Comparison of ENCODE assay signal across 8 cellular contexts in the genomic region with DNA sequence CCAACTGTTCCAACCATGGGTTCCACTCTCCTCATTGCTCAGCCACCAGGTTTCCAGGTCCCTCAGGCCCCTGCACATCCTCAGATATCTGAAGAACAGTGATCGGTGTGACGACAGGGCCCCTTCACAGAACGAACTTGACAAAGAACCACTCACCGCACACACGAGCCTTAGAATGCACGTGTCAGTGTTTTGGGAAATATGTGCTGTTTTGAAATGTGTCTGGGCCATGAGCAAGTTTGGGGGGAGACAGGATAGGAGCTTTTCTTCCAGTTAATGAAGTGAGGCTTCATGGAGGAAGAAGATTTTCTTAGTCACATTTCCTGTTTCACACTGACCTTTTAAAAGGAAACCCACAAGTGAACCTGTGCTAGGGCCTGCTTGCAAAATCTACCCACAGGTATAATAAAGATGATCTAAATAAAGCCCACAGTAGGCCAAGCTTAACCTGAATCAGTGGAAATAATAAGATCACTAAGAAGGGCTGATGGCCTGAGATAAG. TPM values are rescaled to one million over a fixed set of nuclear protein-coding genes. Genes with fewer than 3 reads are reported as not detected.
DNase-seq lines count a peak whose midpoint lies in the region; ATAC-seq and TF ChIP-seq lines count a peak whose summit lies in the region.

No MANE protein-coding gene starts in this region.

- CTCF ChIA-PET in PC-9 (lab: Charles Lee) = no interaction called here

- no TSS peak for BruUV-seq in PC-9 (replicated peaks; lab: Mats Ljungman, UMichigan)

- H3K27me3 Mint-ChIP-seq in activated T-helper 1 cell treated with anti-CD3 and anti-CD28 coated beads, Interleukin-12 subunit alpha, Interleukin-12 subunit beta, Interleukin-2, Interleukin-4 antibody, amounts not matched to agents 30 ng/mL and 10 ng/mL and 1 ng/mL, durations not matched to agents 14 hours and 24 hours and 36 hours (ENCODE audit: insufficient read depth) = no peaks in the 10 kb centered on the region

- H3K4me1 ChIP-seq in PC-9 (replicated peaks; ENCODE audit: insufficient read depth) = peaks cover 6% of the 10 kb centered on the region

- H3K4me2 ChIP-seq in PC-9 = no peak overlapping the region

- no peaks in the 10 kb centered on the region for H4K20me1 ChIP-seq in PC-9 (ENCODE audit: insufficient read depth)

- H3K9me2 ChIP-seq in PC-9 (ENCODE audit: insufficient read depth) = peaks cover 4% of the 10 kb centered on the region; the same call in 1 of the 2 replicates

- H3F3A ChIP-seq in PC-9 (ENCODE audit: insufficient read depth, low read depth) = no peaks in the 10 kb centered on the region

- intact Hi-C loops in activated T-helper 1 cell treated with anti-CD3 and anti-CD28 coated beads, Interleukin-12 subunit alpha, Interleukin-12 subunit beta, Interleukin-2, Interleukin-4 antibody, amounts not matched to agents 30 ng/mL and 10 ng/mL and 1 ng/mL, durations not matched to agents 14 hours and 24 hours and 36 hours (cut with micrococcal nuclease) = loop anchor here (1.0 to 5.0 kb wide), 2 partner anchors 55 to 252 kb away; no protein-coding TSS in a partner anchor
- intact Hi-C loops in PC-9 (cut with micrococcal nuclease; ENCODE audit: unreplicated experiment) = no loop called here

- H3K36me3 ChIP-seq in KOPT-K1 (ENCODE audit: insufficient read depth, low read length) (no peaks in the 10 kb centered on the region), PC-9 (ENCODE audit: low read depth) (no peaks in the 10 kb centered on the region)

- peak overlapping the region; percentile 16 for H3K4me3 Mint-ChIP-seq in activated T-helper 1 cell treated with anti-CD3 and anti-CD28 coated beads, Interleukin-12 subunit alpha, Interleukin-12 subunit beta, Interleukin-2, Interleukin-4 antibody, amounts not matched to agents 30 ng/mL and 10 ng/mL and 1 ng/mL, durations not matched to agents 14 hours and 24 hours and 36 hours

- peak overlapping the region; percentile 77 for H3K27ac Mint-ChIP-seq in activated T-helper 1 cell treated with anti-CD3 and anti-CD28 coated beads, Interleukin-12 subunit alpha, Interleukin-12 subunit beta, Interleukin-2, Interleukin-4 antibody, amounts not matched to agents 30 ng/mL and 10 ng/mL and 1 ng/mL, durations not matched to agents 14 hours and 24 hours and 36 hours

- TF ChIP-seq CTCF in PC-9 (conservative IDR thresholded peaks at IDR 0.05) = no peak

- no peak for ATAC-seq in HG03196 (IDR thresholded peaks at IDR 0.05; ENCODE audit: unreplicated experiment)
- ATAC-seq in GM19328 (IDR thresholded peaks at IDR 0.05; ENCODE audit: unreplicated experiment) = no peak

- H3K9me3 ChIP-seq in KOPT-K1 (ENCODE audit: insufficient read depth, low read length, poor library complexity, severe bottlenecking) (no peaks in the 10 kb centered on the region), PC-9 (ENCODE audit: insufficient read depth, low read depth) (no peaks in the 10 kb centered on the region)

- H2AFZ ChIP-seq in PC-9 = no peak overlapping the region

- peaks cover 2% of the 10 kb centered on the region for H3K36me3 Mint-ChIP-seq in activated T-helper 1 cell treated with anti-CD3 and anti-CD28 coated beads, Interleukin-12 subunit alpha, Interleukin-12 subunit beta, Interleukin-2, Interleukin-4 antibody, amounts not matched to agents 30 ng/mL and 10 ng/mL and 1 ng/mL, durations not matched to agents 14 hours and 24 hours and 36 hours (ENCODE audit: low read depth)

- no peak overlapping the region for H3K4me3 ChIP-seq in PC-9

- POLR2A ChIA-PET in PC-9 (lab: Charles Lee; ENCODE audit: unreplicated experiment) = no interaction called here

- H3K27me3 ChIP-seq in PC-9 (ENCODE audit: insufficient read depth, low read depth) = no peaks in the 10 kb centered on the region

- H3K9me3 Mint-ChIP-seq in activated T-helper 1 cell treated with anti-CD3 and anti-CD28 coated beads, Interleukin-12 subunit alpha, Interleukin-12 subunit beta, Interleukin-2, Interleukin-4 antibody, amounts not matched to agents 30 ng/mL and 10 ng/mL and 1 ng/mL, durations not matched to agents 14 hours and 24 hours and 36 hours = no peaks in the 10 kb centered on the region

- H3K27ac ChIP-seq in KOPT-K1 (ENCODE audit: low read depth, low read length, poor library complexity, severe bottlenecking) (peak overlapping the region; percentile 4), PC-9 (no peak overlapping the region)

- peaks cover 67% of the 10 kb centered on the region for H3K4me1 Mint-ChIP-seq in activated T-helper 1 cell treated with anti-CD3 and anti-CD28 coated beads, Interleukin-12 subunit alpha, Interleukin-12 subunit beta, Interleukin-2, Interleukin-4 antibody, amounts not matched to agents 30 ng/mL and 10 ng/mL and 1 ng/mL, durations not matched to agents 14 hours and 24 hours and 36 hours (ENCODE audit: low read depth)

- H3K79me2 ChIP-seq in PC-9 (ENCODE audit: low read depth) = no peaks in the 10 kb centered on the region

- DNase-seq in GM19238 (ENCODE audit: insufficient read length, low spot score) (peak; percentile 36), renal cortical epithelial cell (ENCODE audit: low read depth) (peak; percentile 13), NCI-H2171 treated with DMSO at 0.1 percent for 48 hours (lab: John Stamatoyannopoulos, UW) (no peak), PC-9 (no peak)
- DNase-seq in activated T-helper 1 cell treated with anti-CD3 and anti-CD28 coated beads, Interleukin-12 subunit alpha, Interleukin-12 subunit beta, Interleukin-2, Interleukin-4 antibody, amounts not matched to agents 30 ng/mL and 10 ng/mL and 1 ng/mL, durations not matched to agents 14 hours and 24 hours and 36 hours (ENCODE audit: low spot score) = no peak

RNA-seq across cellular contexts. Expression of a gene that starts 58.6 kb away (rescaled TPM):
- 149 and 156 TPM in 2 replicates for total RNA-seq in activated T-helper 1 cell treated with anti-CD3 and anti-CD28 coated beads, Interleukin-12 subunit alpha, Interleukin-12 subunit beta, Interleukin-2, Interleukin-4 antibody, amounts not matched to agents 30 ng/mL and 10 ng/mL and 1 ng/mL, durations not matched to agents 14 hours and 24 hours and 36 hours
- 158 and 462 TPM in 2 replicates for total RNA-seq in renal cortical epithelial cell
- total RNA-seq in PC-9 (2021) = 179 and 237 TPM in 2 replicates

Comparison
In these comparisons a context has a peak if more than half of its experiments do, and no peak if none do; other contexts are left out.
1. DNase-seq: peak in GM19238 (single experiment) and renal cortical epithelial cell (single experiment); none in activated T-helper 1 cell treated with anti-CD3 and anti-CD28 coated beads, Interleukin-12 subunit alpha, Interleukin-12 subunit beta, Interleukin-2, Interleukin-4 antibody, amounts not matched to agents 30 ng/mL and 10 ng/mL and 1 ng/mL, durations not matched to agents 14 hours and 24 hours and 36 hours (single experiment), NCI-H2171 treated with DMSO at 0.1 percent for 48 hours (single experiment) and PC-9 (0 of 2).